In the genomic region with DNA sequence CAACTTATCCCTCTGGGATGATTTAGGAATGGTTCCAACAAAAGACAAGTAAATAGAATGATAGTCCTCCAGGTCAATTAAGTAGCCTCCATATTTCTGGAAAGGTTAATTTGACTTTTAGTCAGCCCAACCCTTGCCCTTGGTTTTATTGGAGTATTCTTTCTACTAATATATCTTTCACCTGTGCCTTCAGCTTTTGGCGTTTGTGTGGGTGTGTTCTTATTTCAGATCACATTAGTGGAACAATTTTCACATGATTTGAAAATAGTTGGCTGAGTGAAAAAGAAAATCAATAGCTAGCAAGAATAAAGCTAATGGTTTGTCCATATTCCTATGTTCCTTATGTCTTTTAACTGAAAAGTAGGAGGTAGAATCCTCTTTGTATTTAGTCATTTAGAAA, we compare ENCODE assay signal across 30 cellular contexts.
"Had no signal": no experiment of that assay in that cellular context is flagged by ENCODE, and none has a peak within 500 bp of the region (broad histone marks: within the 10 kb centered on the region; RNA-seq: fewer than 3 reads in every experiment).

No MANE protein-coding gene starts in this region.

- DNase-seq: activated effector memory CD4-positive, alpha-beta T cell treated with anti-CD3 and anti-CD28 coated beads, Interleukin-2, amount 50 U/mL, for 16 hours; activated effector memory CD4-positive, alpha-beta T cell treated with Interleukin-2 at 50 U/mL for 16 hours; activated gamma-delta T cell; activated gamma-delta T cell treated with Interleukin-2 at 50 U/mL for 16 hours; activated naive CD4-positive, alpha-beta T cell; activated naive CD4-positive, alpha-beta T cell treated with anti-CD3 and anti-CD28 coated beads for 36 hours; activated naive CD4-positive, alpha-beta T cell treated with anti-CD3 and anti-CD28 coated beads, Interleukin-2, amount 10 ng/mL, durations not matched to agents 7 days and 5 days; activated naive CD4-positive, alpha-beta T cell treated with anti-CD3 and anti-CD28 coated beads, Interleukin-2, amount 50 U/mL, for 16 hours; activated naive CD4-positive, alpha-beta T cell treated with Interleukin-2 at 50 U/mL for 16 hours; activated naive CD8-positive, alpha-beta T cell treated with anti-CD3 and anti-CD28 coated beads for 36 hours; activated naive CD8-positive, alpha-beta T cell treated with anti-CD3 and anti-CD28 coated beads, Interleukin-2, amount 10 ng/mL, durations not matched to agents 7 days and 5 days; activated naive CD8-positive, alpha-beta T cell treated with anti-CD3 and anti-CD28 coated beads, Interleukin-2, amount 50 U/mL, for 24 hours; activated T-cell treated with anti-CD3 and anti-CD28 coated beads, Interleukin-2, amount 50 U/mL, for 1 hour; activated T-cell treated with anti-CD3 and anti-CD28 coated beads, Interleukin-2, amount 50 U/mL, for 24 hours; activated T-cell treated with anti-CD3 and anti-CD28 coated beads, Interleukin-2, amount 50 U/mL, for 4 hours; activated T-cell treated with anti-CD3 and anti-CD28 coated beads, Interleukin-2, amount 50 U/mL, for 48 hours; activated T-cell treated with anti-CD3 and anti-CD28 coated beads, Interleukin-2, amount 50 U/mL, for 72 hours; adrenal gland; amniotic stem cell; amygdala; anterior cingulate cortex; aorta; body of pancreas; brain microvascular endothelial cell; central memory CD4-positive, alpha-beta T cell; cerebellar nuclear complex had no signal

- ATAC-seq: activated naive CD8-positive, alpha-beta T cell treated with anti-CD3 and anti-CD28 coated beads, Interleukin-2, amount 50 U/mL, for 24 hours; activated T-cell treated with anti-CD3 and anti-CD28 coated beads, Interleukin-2, amount 50 U/mL, for 4 hours; activated T-cell treated with anti-CD3 and anti-CD28 coated beads, Interleukin-2, amount 50 U/mL, for 72 hours; activated T-helper 17 cell treated with anti-CD3 and anti-CD28 coated beads, Interleukin-2, amount 50 U/mL, for 72 hours; body of pancreas had no signal

- H3K27ac ChIP-seq: adrenal gland, ascending aorta, body of pancreas, brain microvascular endothelial cell, breast epithelium, cardiac muscle cell had no signal
